25 cellular contexts compared by ENCODE assay signal in genomic region chr11:120686516-120686915, GRCh38.
"Had no signal": no experiment of that assay in that cellular context is flagged by ENCODE, and none has a peak within 500 bp of the region (broad histone marks: within the 10 kb centered on the region; RNA-seq: fewer than 3 reads in every experiment).

No MANE protein-coding gene starts in this region.

- ATAC-seq: stimulated activated effector memory CD8-positive, alpha-beta T cell treated with anti-CD3 and anti-CD28 coated beads, Interleukin-12 subunit alpha, Interleukin-12 subunit beta, amount 100 ng/mL, for 72 hours; stimulated activated memory B cell treated with anti-CD40 and anti-IgM and Interleukin-4, amounts not matched to agents 10 μg/mL and 1 μg/mL and 100 μg/mL, for 72 hours; stimulated activated naive B cell treated with anti-CD40 and anti-IgM and Interleukin-4, amounts not matched to agents 10 μg/mL and 1 μg/mL and 100 μg/mL, for 72 hours; stimulated activated naive CD8-positive, alpha-beta T cell treated with anti-CD3 and anti-CD28 coated beads, Interleukin-15, amount 100 ng/mL, for 72 hours; stimulated activated naive CD8-positive, alpha-beta T cell treated with anti-CD3 and anti-CD28 coated beads, Interleukin-15, Interleukin-2, amounts not matched to agents 100 U/mL and 50 U/mL, for 24 hours; upper lobe of right lung had no signal

- DNase-seq: stimulated activated CD4-positive, alpha-beta T cell treated with anti-CD3 and anti-CD28 coated beads, Interleukin-2, amount 100 ng/mL, for 48 hours; stimulated activated CD4-positive, alpha-beta T cell treated with anti-CD3 and anti-CD28 coated beads, Interleukin-4, amount 100 ng/mL, for 1 hour; stimulated activated CD4-positive, alpha-beta T cell treated with anti-CD3 and anti-CD28 coated beads, Interleukin-4, amount 100 ng/mL, for 24 hours; stimulated activated CD4-positive, alpha-beta T cell treated with anti-CD3 and anti-CD28 coated beads, Interleukin-4, amount 100 ng/mL, for 4 hours; stimulated activated CD8-positive, alpha-beta memory T cell treated with anti-CD3 and anti-CD28 coated beads, Interleukin-4, amount 100 ng/mL, for 48 hours; stimulated activated naive B cell treated with anti-CD40 and anti-IgM and Interleukin-4, amounts not matched to agents 10 μg/mL and 1 μg/mL and 100 μg/mL, for 72 hours; stimulated activated naive CD4-positive, alpha-beta T cell; stimulated activated naive CD4-positive, alpha-beta T cell treated with Interleukin-2 at 50 U/mL for 16 hours; stimulated activated naive CD8-positive, alpha-beta T cell treated with anti-CD3 and anti-CD28 coated beads, Interleukin-15, amount 100 ng/mL, for 72 hours; stimulated activated naive CD8-positive, alpha-beta T cell treated with anti-CD3 and anti-CD28 coated beads, Interleukin-15, Interleukin-2, amounts not matched to agents 100 U/mL and 50 U/mL, for 24 hours; stomach; substantia nigra; testis; thyroid gland; tibial artery; transverse colon; upper lobe of left lung; upper lobe of right lung; uterus had no signal

- H3K27me3 ChIP-seq: testis, thyroid gland, tibial nerve, upper lobe of left lung, uterus, vagina had no signal

- H3K4me3 ChIP-seq: stomach, suprapubic skin, testis, thoracic aorta, thyroid gland, tibial artery, tibial nerve, transverse colon, upper lobe of left lung, upper lobe of right lung, uterus, vagina had no signal

- H3K36me3 ChIP-seq: stomach, suprapubic skin, thoracic aorta, thyroid gland, tibial artery, tibial nerve, transverse colon, upper lobe of left lung, upper lobe of right lung, uterus, vagina had no signal

- H3K4me1 ChIP-seq: suprapubic skin, testis, thyroid gland, tibial artery, tibial nerve, transverse colon, upper lobe of left lung, upper lobe of right lung, uterus, vagina had no signal

- H3K27ac ChIP-seq: stomach, suprapubic skin, testis, thoracic aorta, thyroid gland, tibial artery, tibial nerve, transverse colon, upper lobe of left lung, upper lobe of right lung, uterus, vagina had no signal

- H3K9me3 ChIP-seq: stomach, suprapubic skin, testis, thoracic aorta, thyroid gland, tibial artery, tibial nerve, transverse colon, upper lobe of left lung, upper lobe of right lung, uterus, vagina had no signal
